8 cellular contexts compared by ENCODE assay signal in the genomic region with DNA sequence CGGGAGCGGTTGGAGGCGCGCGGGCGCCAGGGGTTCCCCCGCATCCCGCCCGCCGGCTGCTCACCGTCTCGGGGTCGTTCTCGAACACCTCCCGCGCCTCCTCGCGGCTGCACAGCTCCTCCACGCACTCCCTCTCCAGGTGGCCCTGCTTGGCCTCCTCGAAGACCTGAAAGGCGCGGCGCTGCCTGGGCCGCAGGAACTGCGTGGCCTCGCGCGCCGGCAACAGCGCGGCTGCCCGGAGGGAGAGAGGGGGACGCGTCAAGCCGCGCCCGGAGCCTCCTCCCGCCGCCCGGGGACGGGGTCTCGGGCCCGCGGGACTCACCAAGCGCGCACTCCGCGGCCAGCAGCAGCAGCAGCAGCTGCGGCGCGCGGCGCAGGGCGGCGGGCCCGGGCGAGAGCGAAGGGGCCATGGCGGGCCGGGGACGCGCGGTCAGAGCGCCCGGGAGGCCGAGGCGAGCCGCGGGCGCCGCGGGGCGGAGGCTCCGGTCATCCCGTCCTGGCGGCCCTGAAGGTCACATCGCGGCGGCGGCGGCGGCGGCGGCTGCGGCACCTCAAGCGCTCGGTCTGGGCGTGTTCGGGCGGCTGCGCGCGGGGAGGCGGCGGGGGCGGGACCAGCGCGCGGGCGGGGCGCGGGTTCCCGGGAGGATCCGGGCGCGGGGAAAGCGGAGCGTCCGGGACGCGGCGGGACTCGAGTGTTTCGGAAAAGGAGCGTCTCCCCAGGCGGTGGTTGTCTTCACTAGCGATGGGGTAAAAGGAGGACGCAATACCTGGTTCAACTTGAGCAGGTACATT. TPM values are rescaled to one million over a fixed set of nuclear protein-coding genes. Genes with fewer than 3 reads are reported as not detected.
A peak's percentile ranks its signal among the peaks of the same experiment; 100 is the strongest.
DNase-seq lines count a peak whose midpoint lies in the region; ATAC-seq and TF ChIP-seq lines count a peak whose summit lies in the region.

A gene (minus strand): TSS at position 566 of the 792 bp plus-strand sequence. CDS start 156 bp downstream, at position 410.

- ATAC-seq in GM21529 (IDR thresholded peaks at IDR 0.05; ENCODE audit: unreplicated experiment): peak; percentile 43
- ATAC-seq in left lung: peak; percentile 49

- H3K4me3 ChIP-seq in left lung: peak within 1 kb of the TSS; percentile 71 to 81

- TF ChIP-seq CTCF in left lung (IDR thresholded peaks at IDR 0.05): no peak

- H3K4me1 ChIP-seq in left lung: peaks cover 6 to 39% of the 10 kb centered on the region in 2 donors

- peaks cover 57% of the 10 kb centered on the region for H3K4me1 Mint-ChIP-seq in dendritic cell treated with granulocyte-macrophage colony-stimulating factor and Interleukin-4, amounts not matched to agents 40 ng/mL and 50 ng/mL, for 4 days (ENCODE audit: low read depth)
- H3K4me1 Mint-ChIP-seq in stimulated activated naive CD8-positive, alpha-beta T cell treated with anti-CD3 and anti-CD28 coated beads, Interleukin-15, Interleukin-2, amounts not matched to agents 100 ng/mL and 50 ng/mL, for 24 hours (ENCODE audit: low read depth): peaks cover 12% of the 10 kb centered on the region

- peaks cover 50% of the 10 kb centered on the region for H3K36me3 Mint-ChIP-seq in dendritic cell treated with granulocyte-macrophage colony-stimulating factor and Interleukin-4, amounts not matched to agents 40 ng/mL and 50 ng/mL, for 4 days (ENCODE audit: low read depth)
- no peaks in the 10 kb centered on the region for H3K36me3 Mint-ChIP-seq in stimulated activated naive CD8-positive, alpha-beta T cell treated with anti-CD3 and anti-CD28 coated beads, Interleukin-15, Interleukin-2, amounts not matched to agents 100 ng/mL and 50 ng/mL, for 24 hours (ENCODE audit: low read depth)

- H3K36me3 ChIP-seq in left lung: no peaks in the 10 kb centered on the region

- H3K27ac ChIP-seq in left lung: peak within 1 kb of the TSS; percentile 74 to 80

- no peaks in the 10 kb centered on the region for H3K9me3 ChIP-seq in left lung

- H3K27me3 Mint-ChIP-seq in dendritic cell treated with granulocyte-macrophage colony-stimulating factor and Interleukin-4, amounts not matched to agents 40 ng/mL and 50 ng/mL, for 4 days: peaks cover 29% of the 10 kb centered on the region
- peaks cover 50% of the 10 kb centered on the region for H3K27me3 Mint-ChIP-seq in stimulated activated naive CD8-positive, alpha-beta T cell treated with anti-CD3 and anti-CD28 coated beads, Interleukin-15, Interleukin-2, amounts not matched to agents 100 ng/mL and 50 ng/mL, for 24 hours

- intact Hi-C loops in dendritic cell treated with granulocyte-macrophage colony-stimulating factor and Interleukin-4, amounts not matched to agents 40 ng/mL and 50 ng/mL, for 4 days (cut with micrococcal nuclease): loop anchor here (10.0 kb wide), 1 partner anchor 71 kb away; no protein-coding TSS in a partner anchor
- intact Hi-C loops in left lung (cut with DNase I): no loop called here

- H3K27me3 ChIP-seq in left lung: peaks cover 0 to 54% of the 10 kb centered on the region in 2 donors

- DNase-seq in AG20443 (ENCODE audit: low spot score) (peak; percentile 92), RPMI8226 (peak; percentile 81), left lung (peak in 1 of 2 donors; percentile 88), SK-N-DZ (ENCODE audit: low spot score) (no peak)
- no peak for DNase-seq in effector CD8-positive, alpha-beta T cell (lab: John Stamatoyannopoulos, UW)

- peak within 1 kb of the TSS; percentile 93 for H3K27ac Mint-ChIP-seq in dendritic cell treated with granulocyte-macrophage colony-stimulating factor and Interleukin-4, amounts not matched to agents 40 ng/mL and 50 ng/mL, for 4 days
- no peak within 1 kb of the TSS for H3K27ac Mint-ChIP-seq in stimulated activated naive CD8-positive, alpha-beta T cell treated with anti-CD3 and anti-CD28 coated beads, Interleukin-15, Interleukin-2, amounts not matched to agents 100 ng/mL and 50 ng/mL, for 24 hours

- no peaks in the 10 kb centered on the region for H3K9me3 Mint-ChIP-seq in dendritic cell treated with granulocyte-macrophage colony-stimulating factor and Interleukin-4, amounts not matched to agents 40 ng/mL and 50 ng/mL, for 4 days
- H3K9me3 Mint-ChIP-seq in stimulated activated naive CD8-positive, alpha-beta T cell treated with anti-CD3 and anti-CD28 coated beads, Interleukin-15, Interleukin-2, amounts not matched to agents 100 ng/mL and 50 ng/mL, for 24 hours: peaks cover 7% of the 10 kb centered on the region

- H3K4me3 Mint-ChIP-seq in dendritic cell treated with granulocyte-macrophage colony-stimulating factor and Interleukin-4, amounts not matched to agents 40 ng/mL and 50 ng/mL, for 4 days: peak within 1 kb of the TSS; percentile 92
- H3K4me3 Mint-ChIP-seq in stimulated activated naive CD8-positive, alpha-beta T cell treated with anti-CD3 and anti-CD28 coated beads, Interleukin-15, Interleukin-2, amounts not matched to agents 100 ng/mL and 50 ng/mL, for 24 hours: peak within 1 kb of the TSS; percentile 70

RNA-seq across cellular contexts. Expression of the gene that starts here (rescaled TPM):
- 100 to 1,000 TPM in 1 of 2 donors, 10 to 100 TPM in 1; 79.9 to 169 TPM for total RNA-seq in left lung
- 2.2 and 3.3 TPM in 2 replicates for polyA plus RNA-seq in SK-N-DZ (2014; cell fraction: cytosol; rRNA removed)
- 9.1 and 12.5 TPM in 2 replicates for polyA plus RNA-seq in SK-N-DZ (2014; cell fraction: nucleus; rRNA removed)

Comparison
In these comparisons a context has a peak if more than half of its experiments do, and no peak if none do; other contexts are left out.
1. DNase-seq: peak in AG20443 (single experiment) and RPMI8226 (single experiment); none in effector CD8-positive, alpha-beta T cell (single experiment) and SK-N-DZ (single experiment).